ENCODE assay signal across 9 cellular contexts in genomic region chr2:71283131-71283530, GRCh38.
"Had no signal": no experiment of that assay in that cellular context is flagged by ENCODE, and none has a peak within 500 bp of the region (broad histone marks: within the 10 kb centered on the region; RNA-seq: fewer than 3 reads in every experiment).

No MANE protein-coding gene starts in this region.

- FAIRE-seq: H1, H54, HTR-8/SVneo, K562 had no signal

- DNase-seq: H9, HCEC 1CT, IMR-90, KG1 had no signal

- H3K4me3 ChIP-seq: GM23338, K562 had no signal
